11 cellular contexts compared by ENCODE assay signal in genomic region chr12:68915055-68915454, GRCh38.
DNase-seq lines count a peak whose midpoint lies in the region; ATAC-seq and TF ChIP-seq lines count a peak whose summit lies in the region.
"Had no signal": no experiment of that assay in that cellular context is flagged by ENCODE, and none has a peak within 500 bp of the region (broad histone marks: within the 10 kb centered on the region; RNA-seq: fewer than 3 reads in every experiment).

No MANE protein-coding gene starts in this region.

- H3K4me3 ChIP-seq in RWPE2 (ENCODE audit: severe bottlenecking): no peak overlapping the region
- H3K4me3 ChIP-seq in fibroblast of pulmonary artery (replicated peaks; ENCODE audit: low read depth, low read length): no peak overlapping the region
- H3K4me3 ChIP-seq: esophagus squamous epithelium, prostate gland had no signal

- peaks cover 3 to 15% of the 10 kb centered on the region in 2 donors for H3K4me1 Mint-ChIP-seq in stimulated activated naive B cell treated with anti-CD40 and anti-IgM and Interleukin-4, amounts not matched to agents 10 μg/mL and 1 μg/mL and 100 μg/mL, for 72 hours

- H3K36me3 ChIP-seq in RWPE2 (ENCODE audit: low read depth): no peaks in the 10 kb centered on the region
- H3K36me3 ChIP-seq: esophagus squamous epithelium, prostate gland had no signal

- H3K27ac Mint-ChIP-seq in stimulated activated naive B cell treated with anti-CD40 and anti-IgM and Interleukin-4, amounts not matched to agents 10 μg/mL and 1 μg/mL and 100 μg/mL, for 72 hours: no peak overlapping the region

- DNase-seq in GM03348 (ENCODE audit: low spot score) (peak; percentile 69), RWPE2 (ENCODE audit: low spot score) (no peak), fibroblast of pulmonary artery (ENCODE audit: low read depth) (peak; percentile 89), Ammon's horn (ENCODE audit: low spot score) (no peak)
- DNase-seq in stimulated activated naive B cell treated with anti-CD40 and anti-IgM and Interleukin-4, amounts not matched to agents 10 μg/mL and 1 μg/mL and 100 μg/mL, for 72 hours: no peak
- DNase-seq: DMS79, esophagus squamous epithelium, GOT3 had no signal

- H3K27me3 ChIP-seq in RWPE2 (ENCODE audit: insufficient read depth, poor library complexity, severe bottlenecking): no peaks in the 10 kb centered on the region
- H3K27me3 ChIP-seq: esophagus squamous epithelium had no signal

- peaks cover 17% of the 10 kb centered on the region for H3K4me1 ChIP-seq in RWPE2 (ENCODE audit: insufficient read depth, poor library complexity, severe bottlenecking)
- H3K4me1 ChIP-seq: esophagus squamous epithelium, prostate gland had no signal

- no peaks in the 10 kb centered on the region for H3K36me3 Mint-ChIP-seq in stimulated activated naive B cell treated with anti-CD40 and anti-IgM and Interleukin-4, amounts not matched to agents 10 μg/mL and 1 μg/mL and 100 μg/mL, for 72 hours

- no peaks in the 10 kb centered on the region for H3K9me3 Mint-ChIP-seq in stimulated activated naive B cell treated with anti-CD40 and anti-IgM and Interleukin-4, amounts not matched to agents 10 μg/mL and 1 μg/mL and 100 μg/mL, for 72 hours

- H3K9me3 ChIP-seq in RWPE2 (ENCODE audit: severe bottlenecking): no peaks in the 10 kb centered on the region
- H3K9me3 ChIP-seq: esophagus squamous epithelium, prostate gland had no signal

- TF ChIP-seq CTCF in RWPE2 (IDR thresholded peaks at IDR 0.05; ENCODE audit: poor library complexity, severe bottlenecking) (no peak), fibroblast of pulmonary artery (IDR thresholded peaks at IDR 0.05; ENCODE audit: low read length, missing control alignments) (no peak)

- H3K27ac ChIP-seq in RWPE2 (ENCODE audit: poor library complexity, severe bottlenecking): peak overlapping the region; percentile 27
- H3K27ac ChIP-seq: prostate gland had no signal

- H3K27me3 Mint-ChIP-seq in stimulated activated naive B cell treated with anti-CD40 and anti-IgM and Interleukin-4, amounts not matched to agents 10 μg/mL and 1 μg/mL and 100 μg/mL, for 72 hours: no peaks in the 10 kb centered on the region

- no peak overlapping the region for H3K4me3 Mint-ChIP-seq in stimulated activated naive B cell treated with anti-CD40 and anti-IgM and Interleukin-4, amounts not matched to agents 10 μg/mL and 1 μg/mL and 100 μg/mL, for 72 hours

- ATAC-seq in RWPE2 (ENCODE audit: low read depth): peak; percentile 84
- peak; percentile 38 to 39 for ATAC-seq in stimulated activated naive B cell treated with anti-CD40 and anti-IgM and Interleukin-4, amounts not matched to agents 10 μg/mL and 1 μg/mL and 100 μg/mL, for 72 hours (replicated peaks)
- ATAC-seq in HG02870 (IDR thresholded peaks at IDR 0.05; ENCODE audit: unreplicated experiment): no peak
- no peak for ATAC-seq in GM19328 (IDR thresholded peaks at IDR 0.05; ENCODE audit: unreplicated experiment)

Comparison
In these comparisons a context has a peak if more than half of its experiments do, and no peak if none do; other contexts are left out.
1. DNase-seq: peak in GM03348 (single experiment) and fibroblast of pulmonary artery (single experiment); none in RWPE2 (single experiment), stimulated activated naive B cell treated with anti-CD40 and anti-IgM and Interleukin-4, amounts not matched to agents 10 μg/mL and 1 μg/mL and 100 μg/mL, for 72 hours (single experiment) and Ammon's horn (single experiment).
2. ATAC-seq: peak in RWPE2 (single experiment) and stimulated activated naive B cell treated with anti-CD40 and anti-IgM and Interleukin-4, amounts not matched to agents 10 μg/mL and 1 μg/mL and 100 μg/mL, for 72 hours (2 of 2); none in HG02870 (single experiment) and GM19328 (single experiment).